Comparison of ENCODE assay signal across 1 cellular context in the genomic region with DNA sequence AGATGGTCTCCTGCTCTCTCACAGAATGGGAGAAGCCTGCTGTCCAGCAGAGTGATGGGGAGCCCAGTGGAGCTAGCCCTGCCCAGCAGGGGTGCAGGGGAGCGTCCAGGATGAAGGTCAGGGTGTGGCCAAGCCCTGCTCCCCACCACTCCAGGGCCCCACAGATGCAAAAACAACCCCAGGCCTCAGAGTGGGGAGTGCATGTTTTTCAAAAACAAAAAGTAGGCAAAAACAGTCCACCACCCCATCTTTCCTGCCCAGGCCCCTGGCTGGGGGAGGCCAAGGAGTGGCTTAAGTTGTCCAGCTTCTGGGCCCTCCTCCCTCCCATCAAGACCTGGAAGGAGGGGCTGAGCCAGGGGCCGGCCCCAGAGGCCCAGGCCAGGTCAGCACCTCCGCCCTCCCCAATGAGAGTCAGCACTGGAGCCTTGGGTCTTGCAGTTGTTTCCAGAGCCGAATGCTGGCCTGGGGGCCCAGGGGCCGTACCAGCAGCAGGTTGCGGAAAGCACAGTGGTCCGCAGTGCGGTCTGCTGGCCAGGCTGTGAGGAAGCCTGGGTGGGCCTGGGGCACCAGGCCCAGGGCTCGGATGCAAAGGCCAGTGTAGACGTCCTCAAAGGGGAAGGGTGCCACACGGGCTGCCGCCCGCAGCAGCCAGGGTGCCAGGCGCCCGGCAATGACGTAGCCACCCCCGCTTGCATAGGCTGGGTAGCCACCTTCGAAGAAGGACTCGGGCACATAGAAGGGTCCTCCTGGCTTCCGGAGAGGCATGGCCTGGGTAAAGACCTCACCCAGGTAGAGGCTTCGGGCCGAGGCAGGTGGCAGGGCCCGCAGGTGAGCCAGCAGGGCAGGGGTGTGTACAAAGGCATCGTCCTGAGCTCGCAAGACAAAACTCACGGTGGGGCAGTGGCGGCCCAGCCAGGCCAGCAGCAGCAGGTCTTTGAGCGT.
TF ChIP-seq lines count a peak whose summit lies in the region.

No MANE protein-coding gene starts in this region.

TF ChIP-seq in K562, 482 proteins besides CTCF, POLR2A, EP300 and RAD21:
- TF ChIP-seq PCBP2 (IDR thresholded peaks at IDR 0.05; ENCODE audit: low read depth, low read length, poor library complexity, severe bottlenecking): no peak
- TF ChIP-seq ZNF232 (CRISPR knock-in tag; IDR thresholded peaks at IDR 0.05): no peak
- TF ChIP-seq KLF13 (tag; IDR thresholded peaks at IDR 0.05; ENCODE audit: borderline replicate concordance, low read depth): no peak
- TF ChIP-seq MCM2 (IDR thresholded peaks at IDR 0.05; ENCODE audit: low read depth): no peak
- TF ChIP-seq ZNF740 (CRISPR knock-in tag; IDR thresholded peaks at IDR 0.05): no peak
- TF ChIP-seq ZNF740 (tag; IDR thresholded peaks at IDR 0.05): 0 out of 4 replicates have a peak, but pooled peaks of 1 of the 2 experiments have one; percentile 10
- no peak for TF ChIP-seq FOXK2 (conservative IDR thresholded peaks at IDR 0.05 in 1 of 2, IDR thresholded peaks at IDR 0.05 in 1 of 2; ENCODE audit: low read depth in 2 of 2)
- TF ChIP-seq POLR3G (IDR thresholded peaks at IDR 0.05; ENCODE audit: extremely low read depth, insufficient read length, insufficient replicate concordance): no peak
- peak; percentile 6; the same call in 1 of the 2 replicates for TF ChIP-seq CEBPG (CRISPR knock-in tag; IDR thresholded peaks at IDR 0.05)
- no peak for TF ChIP-seq CEBPG (tag; conservative IDR thresholded peaks at IDR 0.05 in 1 of 2, IDR thresholded peaks at IDR 0.05 in 1 of 2)
